Comparison of ENCODE assay signal across 18 cellular contexts in the genomic region with DNA sequence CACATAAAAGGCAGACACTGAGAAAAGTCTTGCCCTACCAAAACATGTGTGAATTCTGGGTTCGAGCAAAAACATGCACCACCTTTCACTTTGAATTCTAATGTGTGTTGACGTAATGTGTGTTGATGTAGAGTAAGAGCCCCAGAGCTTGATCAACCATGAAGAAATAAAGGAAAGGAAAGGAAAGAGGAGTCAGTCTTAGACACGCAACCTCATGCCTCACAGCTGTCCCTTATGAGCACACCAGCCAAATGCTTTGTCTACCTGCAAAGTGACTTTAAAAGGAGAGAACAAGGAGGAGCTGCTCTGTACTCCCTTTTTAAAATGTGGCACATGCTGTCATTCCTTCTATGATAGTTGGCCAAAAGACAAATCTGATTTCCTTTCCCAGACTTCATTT.
DNase-seq lines count a peak whose midpoint lies in the region; ATAC-seq and TF ChIP-seq lines count a peak whose summit lies in the region.
"Had no signal": no experiment of that assay in that cellular context is flagged by ENCODE, and none has a peak within 500 bp of the region (broad histone marks: within the 10 kb centered on the region; RNA-seq: fewer than 3 reads in every experiment).

No MANE protein-coding gene starts in this region.

- peaks cover 0 to 35% (median 6%) of the 10 kb centered on the region in 12 donors for H3K4me1 ChIP-seq in heart left ventricle
- H3K4me1 ChIP-seq: breast epithelium had no signal

- H3K27ac ChIP-seq in heart left ventricle = no peak overlapping the region
- H3K27ac ChIP-seq: breast epithelium, right lobe of liver had no signal

- TF ChIP-seq CTCF in GM12865 (IDR thresholded peaks at IDR 0.05; ENCODE audit: insufficient read depth, low read depth, low read length, missing control alignments) (no peak), heart left ventricle (IDR thresholded peaks at IDR 0.05) (no peak)

- WGBS in heart left ventricle, 4 donors = 64 to 93% (median 77%) methylated on average over 3 of the region's 3 CpGs

- H3K36me3 ChIP-seq in heart left ventricle = peaks cover 0 to 27% (median 21%) of the 10 kb centered on the region in 9 donors
- H3K36me3 ChIP-seq: breast epithelium had no signal

- intact Hi-C loops in heart left ventricle (cut with DNase I) = no loop called here

- H3K27me3 Mint-ChIP-seq in T-helper 17 cell = no peaks in the 10 kb centered on the region
- H3K27me3 Mint-ChIP-seq: activated naive CD8-positive, alpha-beta T cell; dendritic cell treated with granulocyte-macrophage colony-stimulating factor and Interleukin-4, amounts not matched to agents 40 ng/mL and 50 ng/mL, for 4 days had no signal

- H3K36me3 Mint-ChIP-seq in T-helper 17 cell (ENCODE audit: low read depth) = no peaks in the 10 kb centered on the region

- no peak overlapping the region for H3K4me3 Mint-ChIP-seq in T-helper 17 cell
- H3K4me3 Mint-ChIP-seq: activated naive CD8-positive, alpha-beta T cell; dendritic cell treated with granulocyte-macrophage colony-stimulating factor and Interleukin-4, amounts not matched to agents 40 ng/mL and 50 ng/mL, for 4 days had no signal

- H3K27ac Mint-ChIP-seq in T-helper 17 cell = peak overlapping the region; percentile 63
- H3K27ac Mint-ChIP-seq: activated naive CD8-positive, alpha-beta T cell; dendritic cell treated with granulocyte-macrophage colony-stimulating factor and Interleukin-4, amounts not matched to agents 40 ng/mL and 50 ng/mL, for 4 days had no signal

- DNase-seq in GM12865 (ENCODE audit: low read depth) (peak; percentile 30), T-helper 17 cell (no peak), heart left ventricle (no peak), amniotic stem cell (lab: John Stamatoyannopoulos, UW) (no peak), NCI-H2196 (lab: John Stamatoyannopoulos, UW; ENCODE audit: unreplicated experiment) (no peak)
- DNase-seq: activated CD4-positive, alpha-beta T cell treated with anti-CD3 and anti-CD28 coated beads for 48 hours; erythroblast; left ventricle myocardium superior; NCI-H1436 treated with DMSO at 0.1 percent for 48 hours; NCI-H446; right lobe of liver; stimulated activated CD4-positive, alpha-beta T cell treated with anti-CD3 and anti-CD28 coated beads, Interleukin-1b, Interleukin-23, amount 100 ng/mL, for 48 hours; T-helper 9 cell had no signal

- H3K9me3 ChIP-seq in T-helper 17 cell (ENCODE audit: control insufficient read depth, low read length, poor library complexity, severe bottlenecking) (no peaks in the 10 kb centered on the region), heart left ventricle (no peaks in the 10 kb centered on the region)
- H3K9me3 ChIP-seq: breast epithelium, right lobe of liver had no signal

- no peak for TF ChIP-seq POLR2A in heart left ventricle (IDR thresholded peaks at IDR 0.05)

- peaks cover 7% of the 10 kb centered on the region for H3K4me1 Mint-ChIP-seq in T-helper 17 cell

- no peak overlapping the region for H3K4me3 ChIP-seq in GM12865 (ENCODE audit: low read depth, low read length)
- no peak overlapping the region for H3K4me3 ChIP-seq in heart left ventricle
- H3K4me3 ChIP-seq: breast epithelium, right lobe of liver had no signal

- peak; percentile 34 for ATAC-seq in GM19043 (IDR thresholded peaks at IDR 0.05; ENCODE audit: low read depth, unreplicated experiment)
- peak; percentile 37 for ATAC-seq in HG03066 (IDR thresholded peaks at IDR 0.05; ENCODE audit: low read depth, unreplicated experiment)
- ATAC-seq in T-helper 17 cell = no peak
- no peak for ATAC-seq in heart left ventricle
- ATAC-seq: left ventricle myocardium superior, right lobe of liver had no signal

- H3K27me3 ChIP-seq in heart left ventricle = no peaks in the 10 kb centered on the region
- H3K27me3 ChIP-seq: breast epithelium, right lobe of liver had no signal

Comparison
In these comparisons a context has a peak if more than half of its experiments do, and no peak if none do; other contexts are left out.
1. ATAC-seq: peak in GM19043 (single experiment) and HG03066 (single experiment); none in T-helper 17 cell (single experiment) and heart left ventricle (0 of 4).